Comparison of ENCODE assay signal across 14 cellular contexts in the genomic region with DNA sequence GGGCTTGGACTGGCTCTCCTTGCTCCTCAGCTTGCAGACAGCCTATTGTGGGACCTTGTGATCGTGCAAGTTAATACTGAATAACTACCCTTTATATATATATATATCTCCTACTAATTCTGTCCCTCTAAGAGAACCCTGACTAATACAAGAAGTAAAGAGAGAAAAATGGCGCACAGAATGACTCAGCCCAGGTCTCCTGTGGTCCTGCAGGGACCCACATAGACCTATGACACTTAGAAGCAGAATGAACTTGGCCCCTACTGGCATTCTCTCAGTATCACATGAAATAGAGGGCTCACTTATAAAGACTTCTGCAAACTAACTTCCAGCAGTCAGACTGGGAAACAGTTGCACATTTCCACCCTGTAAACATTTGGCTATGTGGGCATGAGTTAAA.
A peak's percentile ranks its signal among the peaks of the same experiment; 100 is the strongest.
DNase-seq lines count a peak whose midpoint lies in the region; ATAC-seq and TF ChIP-seq lines count a peak whose summit lies in the region.
"Had no signal": no experiment of that assay in that cellular context is flagged by ENCODE, and none has a peak within 500 bp of the region (broad histone marks: within the 10 kb centered on the region; RNA-seq: fewer than 3 reads in every experiment).

No MANE protein-coding gene starts in this region.

- intact Hi-C loops in activated CD8-positive, alpha-beta T cell treated with anti-CD3 and anti-CD28 coated beads for 36 hours (cut with micrococcal nuclease) = no loop called here

- no peak overlapping the region for H3K4me3 Mint-ChIP-seq in activated CD8-positive, alpha-beta T cell treated with anti-CD3 and anti-CD28 coated beads for 36 hours
- H3K4me3 Mint-ChIP-seq in activated CD8-positive, alpha-beta T cell treated with anti-CD3 and anti-CD28 coated beads, Interleukin-2, amount 10 ng/mL, durations not matched to agents 7 days and 5 days = no peak overlapping the region
- no peak overlapping the region for H3K4me3 Mint-ChIP-seq in stimulated activated naive B cell treated with anti-CD40 and anti-IgM and Interleukin-4, amounts not matched to agents 10 μg/mL and 1 μg/mL and 100 μg/mL, for 72 hours
- H3K4me3 Mint-ChIP-seq: nephron progenitor cell had no signal

- no peaks in the 10 kb centered on the region for H3K27me3 Mint-ChIP-seq in activated CD8-positive, alpha-beta T cell treated with anti-CD3 and anti-CD28 coated beads for 36 hours
- no peaks in the 10 kb centered on the region for H3K27me3 Mint-ChIP-seq in activated CD8-positive, alpha-beta T cell treated with anti-CD3 and anti-CD28 coated beads, Interleukin-2, amount 10 ng/mL, durations not matched to agents 7 days and 5 days (ENCODE audit: low read depth)
- H3K27me3 Mint-ChIP-seq in stimulated activated naive B cell treated with anti-CD40 and anti-IgM and Interleukin-4, amounts not matched to agents 10 μg/mL and 1 μg/mL and 100 μg/mL, for 72 hours = no peaks in the 10 kb centered on the region

- TF ChIP-seq CTCF in activated CD8-positive, alpha-beta T cell treated with anti-CD3 and anti-CD28 coated beads for 36 hours (IDR thresholded peaks at IDR 0.05) = no peak

- no peaks in the 10 kb centered on the region for H3K4me1 Mint-ChIP-seq in activated CD8-positive, alpha-beta T cell treated with anti-CD3 and anti-CD28 coated beads for 36 hours (ENCODE audit: low read depth)
- H3K4me1 Mint-ChIP-seq in activated CD8-positive, alpha-beta T cell treated with anti-CD3 and anti-CD28 coated beads, Interleukin-2, amount 10 ng/mL, durations not matched to agents 7 days and 5 days (ENCODE audit: low read depth) = no peaks in the 10 kb centered on the region
- H3K4me1 Mint-ChIP-seq in stimulated activated naive B cell treated with anti-CD40 and anti-IgM and Interleukin-4, amounts not matched to agents 10 μg/mL and 1 μg/mL and 100 μg/mL, for 72 hours = no peaks in the 10 kb centered on the region
- H3K4me1 Mint-ChIP-seq: nephron progenitor cell had no signal

- no peaks in the 10 kb centered on the region for H3K9me3 Mint-ChIP-seq in activated CD8-positive, alpha-beta T cell treated with anti-CD3 and anti-CD28 coated beads for 36 hours
- no peaks in the 10 kb centered on the region for H3K9me3 Mint-ChIP-seq in activated CD8-positive, alpha-beta T cell treated with anti-CD3 and anti-CD28 coated beads, Interleukin-2, amount 10 ng/mL, durations not matched to agents 7 days and 5 days (ENCODE audit: insufficient read depth)
- H3K9me3 Mint-ChIP-seq in stimulated activated naive B cell treated with anti-CD40 and anti-IgM and Interleukin-4, amounts not matched to agents 10 μg/mL and 1 μg/mL and 100 μg/mL, for 72 hours = no peaks in the 10 kb centered on the region
- H3K9me3 Mint-ChIP-seq: nephron progenitor cell had no signal

- peak; percentile 1 for DNase-seq in activated CD8-positive, alpha-beta T cell treated with anti-CD3 and anti-CD28 coated beads for 36 hours
- no peak for DNase-seq in activated CD8-positive, alpha-beta T cell treated with anti-CD3 and anti-CD28 coated beads, Interleukin-2, amount 10 ng/mL, durations not matched to agents 7 days and 5 days
- DNase-seq in stimulated activated naive B cell treated with anti-CD40 and anti-IgM and Interleukin-4, amounts not matched to agents 10 μg/mL and 1 μg/mL and 100 μg/mL, for 72 hours = no peak
- DNase-seq in NCI-H446 (lab: John Stamatoyannopoulos, UW) (no peak), MV-4-11 (lab: John Stamatoyannopoulos, UW) (no peak)
- no peak for DNase-seq in effector CD8-positive, alpha-beta T cell (lab: John Stamatoyannopoulos, UW)
- DNase-seq: erythroblast, hypothalamus, NCI-H1092 treated with DMSO at 0.1 percent for 48 hours, NCI-H524, nephron progenitor cell, transverse colon had no signal

- POLR2A ChIA-PET in activated CD8-positive, alpha-beta T cell treated with anti-CD3 and anti-CD28 coated beads for 36 hours (lab: Charles Lee) = no interaction called here
- POLR2A ChIA-PET in activated CD8-positive, alpha-beta T cell treated with anti-CD3 and anti-CD28 coated beads, Interleukin-2, amount 10 ng/mL, durations not matched to agents 7 days and 5 days (lab: Charles Lee) = no interaction called here

- CTCF ChIA-PET in activated CD8-positive, alpha-beta T cell treated with anti-CD3 and anti-CD28 coated beads for 36 hours (lab: Charles Lee) = no interaction called here
- CTCF ChIA-PET in activated CD8-positive, alpha-beta T cell treated with anti-CD3 and anti-CD28 coated beads, Interleukin-2, amount 10 ng/mL, durations not matched to agents 7 days and 5 days (lab: Charles Lee) = no interaction called here

- peak; percentile 56 for ATAC-seq in activated CD8-positive, alpha-beta T cell treated with anti-CD3 and anti-CD28 coated beads for 36 hours
- ATAC-seq in activated CD8-positive, alpha-beta T cell treated with anti-CD3 and anti-CD28 coated beads, Interleukin-2, amount 10 ng/mL, durations not matched to agents 7 days and 5 days = no peak
- ATAC-seq in GM21717 (IDR thresholded peaks at IDR 0.05; ENCODE audit: unreplicated experiment) = peak; percentile 89
- peak; percentile 90 for ATAC-seq in HG03097 (IDR thresholded peaks at IDR 0.05; ENCODE audit: low FRiP score, unreplicated experiment)
- ATAC-seq in stimulated activated naive B cell treated with anti-CD40 and anti-IgM and Interleukin-4, amounts not matched to agents 10 μg/mL and 1 μg/mL and 100 μg/mL, for 72 hours (replicated peaks) = peak; percentile 42 to 71

- no peaks in the 10 kb centered on the region for H3K36me3 Mint-ChIP-seq in activated CD8-positive, alpha-beta T cell treated with anti-CD3 and anti-CD28 coated beads for 36 hours (ENCODE audit: low read depth)
- no peaks in the 10 kb centered on the region for H3K36me3 Mint-ChIP-seq in activated CD8-positive, alpha-beta T cell treated with anti-CD3 and anti-CD28 coated beads, Interleukin-2, amount 10 ng/mL, durations not matched to agents 7 days and 5 days (ENCODE audit: low read depth)
- no peaks in the 10 kb centered on the region for H3K36me3 Mint-ChIP-seq in stimulated activated naive B cell treated with anti-CD40 and anti-IgM and Interleukin-4, amounts not matched to agents 10 μg/mL and 1 μg/mL and 100 μg/mL, for 72 hours

- no peak overlapping the region for H3K27ac Mint-ChIP-seq in activated CD8-positive, alpha-beta T cell treated with anti-CD3 and anti-CD28 coated beads for 36 hours
- H3K27ac Mint-ChIP-seq in activated CD8-positive, alpha-beta T cell treated with anti-CD3 and anti-CD28 coated beads, Interleukin-2, amount 10 ng/mL, durations not matched to agents 7 days and 5 days = no peak overlapping the region
- no peak overlapping the region for H3K27ac Mint-ChIP-seq in stimulated activated naive B cell treated with anti-CD40 and anti-IgM and Interleukin-4, amounts not matched to agents 10 μg/mL and 1 μg/mL and 100 μg/mL, for 72 hours
- H3K27ac Mint-ChIP-seq: nephron progenitor cell had no signal
